Comparison of ENCODE assay signal across 27 cellular contexts in the genomic region with DNA sequence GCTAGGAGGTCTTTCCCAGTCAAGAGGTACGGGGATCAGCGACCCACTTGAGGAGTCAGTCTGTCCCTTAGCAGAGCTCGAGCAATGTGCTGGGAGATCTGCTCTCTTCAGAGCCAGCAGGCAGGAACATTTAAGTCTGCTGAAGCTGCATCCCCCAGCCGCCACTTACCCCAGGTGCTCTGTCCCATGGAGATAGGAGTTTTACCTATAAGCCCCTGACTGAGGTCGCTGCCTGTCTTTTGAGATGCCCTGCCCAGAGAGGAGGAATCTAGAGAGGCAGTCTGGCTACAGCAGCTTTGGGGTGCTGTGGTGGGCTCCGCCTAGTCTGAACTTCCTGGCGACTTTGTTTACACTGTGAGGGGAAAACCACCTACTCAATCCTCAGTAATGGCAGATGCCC.
"Had no signal": no experiment of that assay in that cellular context is flagged by ENCODE, and none has a peak within 500 bp of the region (broad histone marks: within the 10 kb centered on the region; RNA-seq: fewer than 3 reads in every experiment).

No MANE protein-coding gene starts in this region.

- DNase-seq: activated B cell treated with CpG ODN at 0.5 μM for 24 hours; activated CD4-positive, alpha-beta memory T cell treated with anti-CD3 and anti-CD28 coated beads for 36 hours; activated CD4-positive, alpha-beta T cell treated with anti-CD3 and anti-CD28 coated beads for 4 hours; activated CD4-positive, alpha-beta T cell treated with anti-CD3 and anti-CD28 coated beads, Interleukin-2, amount 10 ng/mL, durations not matched to agents 24 days and 14 days; activated CD4-positive, alpha-beta T cell treated with anti-CD3 and anti-CD28 coated beads, Interleukin-2, amount 50 U/mL, for 1 hour; activated CD4-positive, alpha-beta T cell treated with anti-CD3 and anti-CD28 coated beads, Interleukin-2, amount 50 U/mL, for 4 hours; activated CD4-positive, CD25-positive, alpha-beta regulatory T cell treated with anti-CD3 and anti-CD28 coated beads, Interleukin-2, amount 50 U/mL, for 72 hours; activated CD8-positive, alpha-beta memory T cell treated with anti-CD3 and anti-CD28 coated beads, Interleukin-2, amount 50 U/mL, for 4 hours; activated CD8-positive, alpha-beta T cell treated with anti-CD3 and anti-CD28 coated beads for 36 hours; activated effector memory CD4-positive, alpha-beta T cell treated with anti-CD3 and anti-CD28 coated beads, Interleukin-2, amount 50 U/mL, for 16 hours; activated gamma-delta T cell treated with Interleukin-2 at 50 U/mL for 16 hours; activated naive CD4-positive, alpha-beta T cell; activated naive CD4-positive, alpha-beta T cell treated with anti-CD3 and anti-CD28 coated beads for 36 hours; activated naive CD4-positive, alpha-beta T cell treated with anti-CD3 and anti-CD28 coated beads, Interleukin-2, amount 50 U/mL, for 16 hours; activated naive CD8-positive, alpha-beta T cell treated with anti-CD3 and anti-CD28 coated beads for 36 hours; activated T-cell treated with anti-CD3 and anti-CD28 coated beads for 4 hours; activated T-cell treated with anti-CD3 and anti-CD28 coated beads, Interleukin-2, amount 50 U/mL, for 1 hour; activated T-cell treated with anti-CD3 and anti-CD28 coated beads, Interleukin-2, amount 50 U/mL, for 4 hours; activated T-cell treated with anti-CD3 and anti-CD28 coated beads, Interleukin-2, amount 50 U/mL, for 72 hours; adrenal gland; amniotic stem cell; caudate nucleus; cerebellar nuclear complex; T-helper 2 cell; T-helper 9 cell had no signal

- ATAC-seq: activated CD8-positive, alpha-beta T cell treated with anti-CD3 and anti-CD28 coated beads for 36 hours; activated naive CD4-positive, alpha-beta T cell treated with anti-CD3 and anti-CD28 coated beads, Interleukin-2, amount 50 U/mL, for 72 hours; activated T-cell treated with anti-CD3 and anti-CD28 coated beads, Interleukin-2, amount 50 U/mL, for 4 hours; activated T-cell treated with anti-CD3 and anti-CD28 coated beads, Interleukin-2, amount 50 U/mL, for 72 hours; activated T-helper 17 cell treated with anti-CD3 and anti-CD28 coated beads, Interleukin-2, amount 50 U/mL, for 72 hours had no signal
